ENCODE assay signal across 15 cellular contexts in genomic region chr7:159033473-159033825, GRCh38.
DNase-seq lines count a peak whose midpoint lies in the region; ATAC-seq and TF ChIP-seq lines count a peak whose summit lies in the region.
"Had no signal": no experiment of that assay in that cellular context is flagged by ENCODE, and none has a peak within 500 bp of the region (broad histone marks: within the 10 kb centered on the region; RNA-seq: fewer than 3 reads in every experiment).

No MANE protein-coding gene starts in this region.

- TF ChIP-seq EP300 in stomach (IDR thresholded peaks at IDR 0.05): no peak

- peak overlapping the region; percentile 2 for H3K4me3 Mint-ChIP-seq in nephron progenitor cell
- H3K4me3 Mint-ChIP-seq in activated T-cell treated with anti-CD3 and anti-CD28 coated beads, Interleukin-2, amount 50 U/mL, for 4 hours: no peak overlapping the region
- H3K4me3 Mint-ChIP-seq: CD4-positive, alpha-beta T cell had no signal

- no peak overlapping the region for H3K4me3 ChIP-seq in DND-41 (ENCODE audit: low read depth in 1 of 2, low read length in 2 of 2)
- no peak overlapping the region for H3K4me3 ChIP-seq in stomach

- WGBS in stomach, 5 donors: 85 to 92% (median 89%) methylated on average over 5 of the region's 5 CpGs

- no peaks in the 10 kb centered on the region for H3K36me3 Mint-ChIP-seq in nephron progenitor cell (ENCODE audit: low read depth)
- H3K36me3 Mint-ChIP-seq in activated T-cell treated with anti-CD3 and anti-CD28 coated beads, Interleukin-2, amount 50 U/mL, for 4 hours (ENCODE audit: insufficient read depth): no peaks in the 10 kb centered on the region

- ATAC-seq in DND-41 (ENCODE audit: insufficient read depth, low read depth): no peak
- no peak for ATAC-seq in activated T-cell treated with anti-CD3 and anti-CD28 coated beads, Interleukin-2, amount 50 U/mL, for 4 hours

- H3K36me3 ChIP-seq in DND-41 (ENCODE audit: insufficient read depth, low read length) (peaks cover 82% of the 10 kb centered on the region), stomach (peaks cover 0 to 14% (median 3%) of the 10 kb centered on the region in 4 donors)

- no peaks in the 10 kb centered on the region for H4K20me1 ChIP-seq in DND-41 (ENCODE audit: insufficient read depth, low read length)

- H3K27ac Mint-ChIP-seq in nephron progenitor cell: peak overlapping the region; percentile 7
- H3K27ac Mint-ChIP-seq: CD4-positive, alpha-beta T cell; H9 had no signal

- peaks cover 10% of the 10 kb centered on the region for H3K27me3 Mint-ChIP-seq in nephron progenitor cell (ENCODE audit: low read depth, poor library complexity)
- H3K27me3 Mint-ChIP-seq in activated T-cell treated with anti-CD3 and anti-CD28 coated beads, Interleukin-2, amount 50 U/mL, for 4 hours (ENCODE audit: low read depth): peaks cover 38% of the 10 kb centered on the region

- H3K9me3 ChIP-seq in DND-41 (ENCODE audit: insufficient read depth, low read length, severe bottlenecking) (no peaks in the 10 kb centered on the region), stomach (no peaks in the 10 kb centered on the region)
- H3K9me3 ChIP-seq: Caco-2 had no signal

- no peaks in the 10 kb centered on the region for H3K27me3 ChIP-seq in DND-41 (ENCODE audit: insufficient read depth, low read length, poor library complexity)
- H3K27me3 ChIP-seq in stomach: peaks cover 0 to 23% (median 6%) of the 10 kb centered on the region in 3 donors

- DNase-seq in DND-41 (no peak), globus pallidus (ENCODE audit: low spot score) (peak; percentile 66), nephron progenitor cell (no peak), stomach (peak; percentile 10), NCI-H510A (lab: John Stamatoyannopoulos, UW) (no peak), cortex of kidney (lab: John Stamatoyannopoulos, UW) (no peak)
- no peak for DNase-seq in activated T-cell treated with anti-CD3 and anti-CD28 coated beads, Interleukin-2, amount 50 U/mL, for 4 hours
- no peak for DNase-seq in stimulated activated naive CD4-positive, alpha-beta T cell (lab: John Stamatoyannopoulos, UW)
- DNase-seq: Caco-2; CD4-positive, alpha-beta T cell; DMS79; GF-D8; GOT3; H9 had no signal

- H2AFZ ChIP-seq in DND-41 (ENCODE audit: low read depth, low read length): no peak overlapping the region

- H3K4me2 ChIP-seq in DND-41 (ENCODE audit: insufficient read depth, low read length): no peak overlapping the region

- intact Hi-C loops in stomach (cut with DNase I; ENCODE audit: low total_unique reads): no loop called here

- no peak for TF ChIP-seq POLR2A in stomach (IDR thresholded peaks at IDR 0.05)

- no peaks in the 10 kb centered on the region for H3K4me1 ChIP-seq in DND-41 (ENCODE audit: insufficient read depth, low read length)
- H3K4me1 ChIP-seq in stomach: peaks cover 0 to 39% (median 30%) of the 10 kb centered on the region in 4 donors
- H3K4me1 ChIP-seq: Caco-2 had no signal

- TF ChIP-seq CTCF in DND-41 (IDR thresholded peaks at IDR 0.05; ENCODE audit: borderline replicate concordance, extremely low read depth, low read length, poor library complexity, severe bottlenecking): no peak
- no peak for TF ChIP-seq CTCF in nephron progenitor cell (IDR thresholded peaks at IDR 0.05)
- no peak for TF ChIP-seq CTCF in stomach (IDR thresholded peaks at IDR 0.05)

- H3K27ac ChIP-seq in DND-41 (ENCODE audit: low read length) (0 out of 2 replicates have a peak overlapping the region, but pooled peaks have one; percentile 13), stomach (no peak overlapping the region)
- H3K27ac ChIP-seq: C4-2B had no signal

- H3K79me2 ChIP-seq in DND-41 (ENCODE audit: insufficient read depth, low read length): no peaks in the 10 kb centered on the region

- peaks cover 76% of the 10 kb centered on the region for H3K4me1 Mint-ChIP-seq in nephron progenitor cell
- peaks cover 2% of the 10 kb centered on the region for H3K4me1 Mint-ChIP-seq in activated T-cell treated with anti-CD3 and anti-CD28 coated beads, Interleukin-2, amount 50 U/mL, for 4 hours (ENCODE audit: low read depth)

- no peak overlapping the region for H3K9ac ChIP-seq in DND-41 (ENCODE audit: low read depth, low read length)

- H3K9me3 Mint-ChIP-seq in nephron progenitor cell: no peaks in the 10 kb centered on the region
- H3K9me3 Mint-ChIP-seq in activated T-cell treated with anti-CD3 and anti-CD28 coated beads, Interleukin-2, amount 50 U/mL, for 4 hours: no peaks in the 10 kb centered on the region
- H3K9me3 Mint-ChIP-seq: CD4-positive, alpha-beta T cell; H9 had no signal

Comparison
In these comparisons a context has a peak if more than half of its experiments do, and no peak if none do; other contexts are left out.
1. DNase-seq: peak in globus pallidus (single experiment) and stomach (single experiment); none in DND-41 (single experiment), nephron progenitor cell (single experiment), NCI-H510A (single experiment), activated T-cell treated with anti-CD3 and anti-CD28 coated beads, Interleukin-2, amount 50 U/mL, for 4 hours (single experiment), stimulated activated naive CD4-positive, alpha-beta T cell (0 of 6) and cortex of kidney (single experiment).